Comparison of ENCODE assay signal across 12 cellular contexts in the genomic region with DNA sequence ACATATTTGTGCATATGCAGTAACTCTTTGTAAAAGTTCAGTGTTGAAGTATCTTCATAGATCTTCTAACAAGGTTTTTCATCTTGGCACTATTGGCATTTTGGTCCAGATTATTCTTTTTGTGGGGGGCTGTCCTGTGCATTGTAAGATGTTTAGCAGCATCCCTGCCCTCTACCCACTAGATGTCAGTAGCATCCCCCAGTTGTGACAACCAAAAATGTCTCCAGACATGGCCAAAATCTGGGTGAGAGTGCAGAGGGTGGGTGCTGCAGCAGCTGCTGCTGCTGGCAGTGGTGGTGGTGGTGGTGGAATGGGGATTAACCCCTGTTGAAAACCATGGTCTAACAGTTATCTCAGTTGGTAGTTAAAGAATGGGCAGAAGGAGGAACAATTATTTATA.
DNase-seq lines count a peak whose midpoint lies in the region; ATAC-seq and TF ChIP-seq lines count a peak whose summit lies in the region.
"Had no signal": no experiment of that assay in that cellular context is flagged by ENCODE, and none has a peak within 500 bp of the region (broad histone marks: within the 10 kb centered on the region; RNA-seq: fewer than 3 reads in every experiment).

No MANE protein-coding gene starts in this region.

- no peak overlapping the region for H3K56ac ChIP-seq in H9 (ENCODE audit: insufficient read length, low read depth, low read length)

- H3K27me3 ChIP-seq in H9 (ENCODE audit: insufficient read depth, low read length) = no peaks in the 10 kb centered on the region
- no peaks in the 10 kb centered on the region for H3K27me3 ChIP-seq in NT2/D1 (ENCODE audit: insufficient read depth, insufficient read length)

- H3K79me2 ChIP-seq in H9 (ENCODE audit: insufficient read depth, low read length) = no peaks in the 10 kb centered on the region

- no peak overlapping the region for H3K23ac ChIP-seq in H9 (ENCODE audit: insufficient read length, low read depth, low read length)

- H2BK5ac ChIP-seq in H9 (ENCODE audit: insufficient read length, low read length) = no peak overlapping the region

- H2AFZ ChIP-seq in H9 (ENCODE audit: low read length) = no peak overlapping the region

- no peak overlapping the region for H2BK20ac ChIP-seq in H9 (ENCODE audit: low read depth, low read length, poor library complexity, severe bottlenecking)

- H3K4me1 Mint-ChIP-seq in H9 = peaks cover 14 to 21% of the 10 kb centered on the region in 2 experiments
- no peaks in the 10 kb centered on the region for H3K4me1 Mint-ChIP-seq in stimulated activated naive CD8-positive, alpha-beta T cell treated with anti-CD3 and anti-CD28 coated beads, Interleukin-15, amount 100 ng/mL, for 72 hours

- H3K27ac ChIP-seq in H9 (ENCODE audit: insufficient read length, low read depth, low read length) = no peak overlapping the region

- H3K23me2 ChIP-seq in H9 (ENCODE audit: insufficient read length, low read depth, low read length, poor library complexity, severe bottlenecking) = no peaks in the 10 kb centered on the region

- H3K4me2 ChIP-seq in H9 (ENCODE audit: insufficient read depth, insufficient read length, low read length) = no peak overlapping the region

- H2BK12ac ChIP-seq in H9 (ENCODE audit: insufficient read length, low read depth, low read length) = no peak overlapping the region

- no peak overlapping the region for H2BK15ac ChIP-seq in H9 (ENCODE audit: low read depth, low read length)

- no peak overlapping the region for H4K91ac ChIP-seq in H9 (ENCODE audit: insufficient read length, low read depth, low read length)

- no peak overlapping the region for H3K4me3 Mint-ChIP-seq in H9
- H3K4me3 Mint-ChIP-seq in stimulated activated naive CD8-positive, alpha-beta T cell treated with anti-CD3 and anti-CD28 coated beads, Interleukin-15, amount 100 ng/mL, for 72 hours = no peak overlapping the region
- H3K4me3 Mint-ChIP-seq: activated T-cell treated with anti-CD3 and anti-CD28 coated beads, Interleukin-2, amount 50 U/mL, for 4 hours had no signal

- H3K9me3 Mint-ChIP-seq in H9 = no peaks in the 10 kb centered on the region
- no peaks in the 10 kb centered on the region for H3K9me3 Mint-ChIP-seq in stimulated activated naive CD8-positive, alpha-beta T cell treated with anti-CD3 and anti-CD28 coated beads, Interleukin-15, amount 100 ng/mL, for 72 hours

- H4K20me1 ChIP-seq in H9 (ENCODE audit: control insufficient read depth, insufficient read depth, insufficient read length) = no peaks in the 10 kb centered on the region

- H2BK120ac ChIP-seq in H9 (ENCODE audit: low read depth, low read length, poor library complexity, severe bottlenecking) = no peak overlapping the region

- H3K9me3 ChIP-seq in H9 (ENCODE audit: control insufficient read depth, low read depth, low read length) = no peaks in the 10 kb centered on the region
- H3K9me3 ChIP-seq in NT2/D1 (ENCODE audit: insufficient read depth, low read length) = no peaks in the 10 kb centered on the region

- no peak overlapping the region for H3K14ac ChIP-seq in H9 (ENCODE audit: insufficient read depth, low read length)

- H3K18ac ChIP-seq in H9 (ENCODE audit: insufficient read length, low read depth, low read length) = no peak overlapping the region

- H3K36me3 ChIP-seq in NT2/D1 (ENCODE audit: insufficient read depth, insufficient read length, low read length) = no peaks in the 10 kb centered on the region

- H3K4me1 ChIP-seq in H9 (ENCODE audit: insufficient read depth, low read length) (no peaks in the 10 kb centered on the region), NT2/D1 (ENCODE audit: insufficient read depth, insufficient read length) (no peaks in the 10 kb centered on the region)

- no peak overlapping the region for H3K9ac ChIP-seq in H9 (ENCODE audit: extremely low read depth, insufficient read length, low read length)
- no peak overlapping the region for H3K9ac ChIP-seq in NT2/D1 (ENCODE audit: insufficient read length, low read depth)

- no peak overlapping the region for H3K27ac Mint-ChIP-seq in H9
- H3K27ac Mint-ChIP-seq in stimulated activated naive CD8-positive, alpha-beta T cell treated with anti-CD3 and anti-CD28 coated beads, Interleukin-15, amount 100 ng/mL, for 72 hours = no peak overlapping the region

- peak; percentile 79 for TF ChIP-seq CTCF in H9 (conservative IDR thresholded peaks at IDR 0.05)

- DNase-seq in DMS 273 treated with DMSO at 0.1 percent for 48 hours (lab: John Stamatoyannopoulos, UW) = peak; percentile 7
- peak; percentile 61 for DNase-seq in H9
- DNase-seq in NT2/D1 (ENCODE audit: low read depth, low spot score) = peak; percentile 35
- DNase-seq in foreskin melanocyte = peak; percentile 26
- DNase-seq in stimulated activated CD4-positive, alpha-beta T cell treated with anti-CD3 and anti-CD28 coated beads, Interleukin-4, amount 100 ng/mL, for 4 hours = no peak
- DNase-seq in posterior vena cava (ENCODE audit: low spot score) = no peak
- no peak for DNase-seq in stimulated activated naive CD8-positive, alpha-beta T cell treated with anti-CD3 and anti-CD28 coated beads, Interleukin-15, amount 100 ng/mL, for 72 hours
- DNase-seq: activated T-cell treated with anti-CD3 and anti-CD28 coated beads, Interleukin-2, amount 50 U/mL, for 4 hours; effector memory CD4-positive, alpha-beta T cell; SIG-M5; small intestine had no signal

- H3T11ph ChIP-seq in H9 (ENCODE audit: low read length) = no peak overlapping the region

- H3K36me3 Mint-ChIP-seq in H9 (ENCODE audit: insufficient read depth in 1 of 3, low read depth in 3 of 3) = no peaks in the 10 kb centered on the region

- H3K27me3 Mint-ChIP-seq in H9 (ENCODE audit: low read depth) = no peaks in the 10 kb centered on the region
- peaks cover 11% of the 10 kb centered on the region for H3K27me3 Mint-ChIP-seq in stimulated activated naive CD8-positive, alpha-beta T cell treated with anti-CD3 and anti-CD28 coated beads, Interleukin-15, amount 100 ng/mL, for 72 hours

- intact Hi-C loops in posterior vena cava (cut with DNase I) = no loop called here

- H2AK5ac ChIP-seq in H9 (ENCODE audit: insufficient read length, low read length) = no peak overlapping the region

- H4K8ac ChIP-seq in H9 (replicated peaks; ENCODE audit: insufficient read length, low read depth, low read length) = no peak overlapping the region

- H3K4me3 ChIP-seq in NT2/D1 (ENCODE audit: insufficient read length, low read depth) = no peak overlapping the region

- ATAC-seq in HG02571 (IDR thresholded peaks at IDR 0.05; ENCODE audit: unreplicated experiment) = no peak
- no peak for ATAC-seq in stimulated activated naive CD8-positive, alpha-beta T cell treated with anti-CD3 and anti-CD28 coated beads, Interleukin-15, amount 100 ng/mL, for 72 hours
- ATAC-seq: activated T-cell treated with anti-CD3 and anti-CD28 coated beads, Interleukin-2, amount 50 U/mL, for 4 hours had no signal

- no peak overlapping the region for H4K5ac ChIP-seq in H9 (ENCODE audit: insufficient read length, low read depth, low read length)

- no peak overlapping the region for H3K4ac ChIP-seq in H9 (ENCODE audit: low read depth, low read length)

- no peaks in the 10 kb centered on the region for H3K79me1 ChIP-seq in H9 (ENCODE audit: insufficient read depth, low read depth, low read length, poor library complexity, severe bottlenecking)

Comparison
In these comparisons a context has a peak if more than half of its experiments do, and no peak if none do; other contexts are left out.
1. DNase-seq: peak in DMS 273 treated with DMSO at 0.1 percent for 48 hours (single experiment), H9 (single experiment), NT2/D1 (single experiment) and foreskin melanocyte (single experiment); none in stimulated activated CD4-positive, alpha-beta T cell treated with anti-CD3 and anti-CD28 coated beads, Interleukin-4, amount 100 ng/mL, for 4 hours (0 of 2), posterior vena cava (single experiment) and stimulated activated naive CD8-positive, alpha-beta T cell treated with anti-CD3 and anti-CD28 coated beads, Interleukin-15, amount 100 ng/mL, for 72 hours (0 of 2).